ENCODE assay signal across 9 cellular contexts in the genomic region with DNA sequence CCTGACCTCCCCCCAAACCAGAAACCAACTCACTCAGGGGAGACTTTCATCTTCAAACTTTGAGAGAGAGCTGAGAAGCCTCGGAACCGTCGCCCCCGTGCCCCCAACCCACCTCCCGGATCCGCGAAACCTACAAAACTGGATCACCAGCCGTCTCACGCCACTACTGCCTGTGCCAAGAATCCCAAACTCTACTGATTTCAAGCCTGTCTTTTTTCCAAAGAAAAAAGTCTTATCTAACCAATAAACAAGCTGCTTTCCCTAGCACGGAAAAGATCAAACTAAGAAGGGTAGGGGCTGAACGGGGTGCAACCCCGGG. TPM values are rescaled to one million over a fixed set of nuclear protein-coding genes. Genes with fewer than 3 reads are reported as not detected.
DNase-seq lines count a peak whose midpoint lies in the region; ATAC-seq, FAIRE-seq and TF ChIP-seq lines count a peak whose summit lies in the region.
"Had no signal": no experiment of that assay in that cellular context is flagged by ENCODE, and none has a peak within 500 bp of the region (broad histone marks: within the 10 kb centered on the region; RNA-seq: fewer than 3 reads in every experiment).

No MANE protein-coding gene starts in this region.

- H3K27me3 ChIP-seq in HUES64 (ENCODE audit: insufficient read depth, low read length) (no peaks in the 10 kb centered on the region), breast epithelium (no peaks in the 10 kb centered on the region), mucosa of stomach (ENCODE audit: control insufficient read depth, insufficient read depth, low read length) (no peaks in the 10 kb centered on the region)

- H3K9me3 ChIP-seq in A549: no peaks in the 10 kb centered on the region
- no peaks in the 10 kb centered on the region for H3K9me3 ChIP-seq in HUES64 (ENCODE audit: insufficient read depth, low read depth, low read length)
- no peaks in the 10 kb centered on the region for H3K9me3 ChIP-seq in breast epithelium
- H3K9me3 ChIP-seq in mucosa of stomach (ENCODE audit: control insufficient read depth, low read length): no peaks in the 10 kb centered on the region

- H3K9ac ChIP-seq in HUES64 (ENCODE audit: low read depth, low read length) (peak overlapping the region; percentile 73), mucosa of stomach (ENCODE audit: low read length) (peak overlapping the region; percentile 73)

- H3K27ac ChIP-seq in A549 (peak overlapping the region; percentile 95 to 98), HUES64 (ENCODE audit: low read depth, low read length) (peak overlapping the region; percentile 84), breast epithelium (peak overlapping the region; percentile 94 to 97)

- POLR2A ChIA-PET in A549 (lab: Yijun Ruan, JAX): no interaction called here

- TF ChIP-seq RAD21 in A549 (conservative IDR thresholded peaks at IDR 0.05 in 1 of 2, IDR thresholded peaks at IDR 0.05 in 1 of 2): no peak

- TF ChIP-seq CTCF in A549 (IDR thresholded peaks at IDR 0.05) (no peak), breast epithelium (IDR thresholded peaks at IDR 0.05) (no peak)

- TF ChIP-seq POLR2A in A549 (IDR thresholded peaks at IDR 0.05; ENCODE audit: low read length) (no peak), breast epithelium (IDR thresholded peaks at IDR 0.05) (no peak)

- H3K4me3 ChIP-seq in A549: peak overlapping the region; percentile 82
- H3K4me3 ChIP-seq in HUES64 (ENCODE audit: low read length): peak overlapping the region; percentile 82
- peak overlapping the region in 1 of 3 donors; percentile 91 for H3K4me3 ChIP-seq in breast epithelium
- H3K4me3 ChIP-seq in mucosa of stomach (ENCODE audit: low read length): peak overlapping the region; percentile 60

- no peak for ATAC-seq in A549

- no peak for TF ChIP-seq EP300 in A549 (IDR thresholded peaks at IDR 0.05)

- 31% methylated on average over 12 of the region's 12 CpGs for WGBS in A549 (ENCODE audit: missing lambda C conversion rate)
- 0% methylated on average over 12 of the region's 12 CpGs for WGBS in HUES64

- FAIRE-seq in A549 (lab: Jason Lieb, UNC) (no peak), GM19239 (lab: Jason Lieb, UNC) (no peak)

- intact Hi-C loops in breast epithelium (cut with DNase I; ENCODE audit: low total_unique reads): no loop called here

- H3K4me1 ChIP-seq in A549 (peaks cover 45% of the 10 kb centered on the region), HUES64 (ENCODE audit: insufficient read depth, low read length) (peaks cover 28% of the 10 kb centered on the region), breast epithelium (no peaks in the 10 kb centered on the region), mucosa of stomach (ENCODE audit: control insufficient read depth, insufficient read depth, low read length) (peaks cover 19% of the 10 kb centered on the region)

- peaks cover 21% of the 10 kb centered on the region for H3K36me3 ChIP-seq in HUES64 (ENCODE audit: insufficient read depth, low read length)
- H3K36me3 ChIP-seq in breast epithelium: no peaks in the 10 kb centered on the region
- H3K36me3 ChIP-seq in mucosa of stomach (ENCODE audit: control insufficient read depth, insufficient read depth, low read length): no peaks in the 10 kb centered on the region

- peak overlapping the region; percentile 77 for H3K4me2 ChIP-seq in A549

- DNase-seq in A549 (ENCODE audit: low read depth in 1 of 2, low spot score in 1 of 2) (no peak), breast epithelium (ENCODE audit: low spot score in 2 of 2) (no peak), SK-N-DZ (ENCODE audit: low spot score) (no peak), COR-L47 (lab: John Stamatoyannopoulos, UW) (no peak), GM19239 (ENCODE audit: insufficient read length, low spot score) (no peak), DMS 273 treated with DMSO at 0.1 percent for 48 hours (lab: John Stamatoyannopoulos, UW) (no peak)
- DNase-seq: DMS79 had no signal

- CTCF ChIA-PET in A549 (lab: Yijun Ruan, JAX): interaction anchor here (0.7 to 5.7 kb wide), 2 partner anchors 266 to 297 kb away, joined by 3 to 37 read pairs; no protein-coding TSS in a partner anchor

TF ChIP-seq in A549, 52 proteins besides CTCF, POLR2A, EP300 and RAD21:
- TF ChIP-seq EHMT2 (IDR thresholded peaks at IDR 0.05; ENCODE audit: low read depth): no peak
- no peak for TF ChIP-seq PHF8 (IDR thresholded peaks at IDR 0.05; ENCODE audit: borderline replicate concordance, low read depth)
- no peak for TF ChIP-seq TP53 (CRISPR knock-in tag; IDR thresholded peaks at IDR 0.05)
- TF ChIP-seq, protein P1, sequence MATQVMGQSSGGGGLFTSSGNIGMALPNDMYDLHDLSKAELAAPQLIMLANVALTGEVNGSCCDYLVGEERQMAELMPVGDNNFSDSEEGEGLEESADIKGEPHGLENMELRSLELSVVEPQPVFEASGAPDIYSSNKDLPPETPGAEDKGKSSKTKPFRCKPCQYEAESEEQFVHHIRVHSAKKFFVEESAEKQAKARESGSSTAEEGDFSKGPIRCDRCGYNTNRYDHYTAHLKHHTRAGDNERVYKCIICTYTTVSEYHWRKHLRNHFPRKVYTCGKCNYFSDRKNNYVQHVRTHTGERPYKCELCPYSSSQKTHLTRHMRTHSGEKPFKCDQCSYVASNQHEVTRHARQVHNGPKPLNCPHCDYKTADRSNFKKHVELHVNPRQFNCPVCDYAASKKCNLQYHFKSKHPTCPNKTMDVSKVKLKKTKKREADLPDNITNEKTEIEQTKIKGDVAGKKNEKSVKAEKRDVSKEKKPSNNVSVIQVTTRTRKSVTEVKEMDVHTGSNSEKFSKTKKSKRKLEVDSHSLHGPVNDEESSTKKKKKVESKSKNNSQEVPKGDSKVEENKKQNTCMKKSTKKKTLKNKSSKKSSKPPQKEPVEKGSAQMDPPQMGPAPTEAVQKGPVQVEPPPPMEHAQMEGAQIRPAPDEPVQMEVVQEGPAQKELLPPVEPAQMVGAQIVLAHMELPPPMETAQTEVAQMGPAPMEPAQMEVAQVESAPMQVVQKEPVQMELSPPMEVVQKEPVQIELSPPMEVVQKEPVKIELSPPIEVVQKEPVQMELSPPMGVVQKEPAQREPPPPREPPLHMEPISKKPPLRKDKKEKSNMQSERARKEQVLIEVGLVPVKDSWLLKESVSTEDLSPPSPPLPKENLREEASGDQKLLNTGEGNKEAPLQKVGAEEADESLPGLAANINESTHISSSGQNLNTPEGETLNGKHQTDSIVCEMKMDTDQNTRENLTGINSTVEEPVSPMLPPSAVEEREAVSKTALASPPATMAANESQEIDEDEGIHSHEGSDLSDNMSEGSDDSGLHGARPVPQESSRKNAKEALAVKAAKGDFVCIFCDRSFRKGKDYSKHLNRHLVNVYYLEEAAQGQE (IDR thresholded peaks at IDR 0.05): no peak
- TF ChIP-seq MAX (IDR thresholded peaks at IDR 0.05): no peak
- TF ChIP-seq MAFK (IDR thresholded peaks at IDR 0.05; ENCODE audit: partially characterized antibody): no peak
- no peak for TF ChIP-seq CHD4 (IDR thresholded peaks at IDR 0.05; ENCODE audit: borderline replicate concordance)
- TF ChIP-seq HEYL (CRISPR knock-in tag; IDR thresholded peaks at IDR 0.05): no peak
- TF ChIP-seq ZFP36 (IDR thresholded peaks at IDR 0.05; ENCODE audit: borderline replicate concordance, partially characterized antibody): no peak

RNA-seq across cellular contexts. Expression of gene AXIN2, which starts 2.0 kb away (rescaled TPM):
- 4.0 and 4.5 TPM in 2 replicates for polyA plus RNA-seq in A549 (2011; rRNA removed)
- polyA plus RNA-seq in A549 (2012; cell fraction: cytosol; rRNA removed): 1.0 and 1.2 TPM in 2 replicates
- polyA plus RNA-seq in A549 (2012; cell fraction: nucleus; rRNA removed): 1.9 and 2.5 TPM in 2 replicates
- polyA plus RNA-seq in A549 (2017; fragmentation: RNase III; extraction: RNeasy Plus Mini Kit Qiagen cat#74134 plus additional on column Dnase treatment): 3.3 to 4.9 TPM (median 4.8 TPM) in 3 replicates
- polyA minus RNA-seq in A549 (2011; rRNA and poly(A)+ RNA removed): 4.9 and 5.4 TPM in 2 replicates
- 30.5 TPM for polyA plus RNA-seq in HUES64 (2013, experiment 1 of 2)
- polyA plus RNA-seq in HUES64 (2013, experiment 2 of 2): 35.8 TPM
- 10 to 100 TPM in 2 of 3 donors, 1 to 10 TPM in 1; 8.3 to 13.1 (median 10.5) TPM for total RNA-seq in breast epithelium
- 8.4 and 10.5 TPM in 2 replicates for polyA plus RNA-seq in SK-N-DZ (2014; cell fraction: cytosol; rRNA removed)
- polyA plus RNA-seq in SK-N-DZ (2014; cell fraction: nucleus; rRNA removed): 13.5 and 15.1 TPM in 2 replicates
